24 cellular contexts compared by ENCODE assay signal in genomic region chr16:65283238-65283651, GRCh38.
DNase-seq lines count a peak whose midpoint lies in the region; ATAC-seq and TF ChIP-seq lines count a peak whose summit lies in the region.
"Had no signal": no experiment of that assay in that cellular context is flagged by ENCODE, and none has a peak within 500 bp of the region (broad histone marks: within the 10 kb centered on the region; RNA-seq: fewer than 3 reads in every experiment).

No MANE protein-coding gene starts in this region.

- no peak overlapping the region for H2AFZ ChIP-seq in mesenchymal stem cell (ENCODE audit: low read depth, low read length)

- no peak overlapping the region for H2BK5ac ChIP-seq in mesenchymal stem cell (ENCODE audit: low read depth, low read length, poor library complexity, severe bottlenecking)

- ATAC-seq in left cardiac atrium (peak; percentile 23 to 35), heart left ventricle (no peak), upper lobe of right lung (peak; percentile 40), GM21367 (IDR thresholded peaks at IDR 0.05; ENCODE audit: unreplicated experiment) (no peak)
- ATAC-seq: A549; activated CD8-positive, alpha-beta T cell treated with anti-CD3 and anti-CD28 coated beads, Interleukin-2, amount 10 ng/mL, durations not matched to agents 7 days and 5 days; stimulated activated memory B cell treated with anti-CD40 and anti-IgM and Interleukin-4, amounts not matched to agents 10 μg/mL and 1 μg/mL and 100 μg/mL, for 72 hours had no signal

- H3K27me3 ChIP-seq in heart left ventricle: no peaks in the 10 kb centered on the region
- H3K27me3 ChIP-seq in mesenchymal stem cell (ENCODE audit: control insufficient read depth in 1 of 2, insufficient read depth in 1 of 2, low read length in 2 of 2): no peaks in the 10 kb centered on the region
- no peaks in the 10 kb centered on the region for H3K27me3 ChIP-seq in upper lobe of right lung
- H3K27me3 ChIP-seq: brain microvascular endothelial cell, spleen, suprapubic skin had no signal

- peak overlapping the region in 3 of 5 experiments; percentile 29 to 75 (median 64) for H3K27ac Mint-ChIP-seq in brain
- H3K27ac Mint-ChIP-seq in activated T-cell treated with anti-CD3 and anti-CD28 coated beads, Interleukin-2, amount 50 U/mL, for 24 hours: no peak overlapping the region
- H3K27ac Mint-ChIP-seq: activated CD8-positive, alpha-beta T cell treated with anti-CD3 and anti-CD28 coated beads, Interleukin-2, amount 10 ng/mL, durations not matched to agents 7 days and 5 days; stimulated activated memory B cell treated with anti-CD40 and anti-IgM and Interleukin-4, amounts not matched to agents 10 μg/mL and 1 μg/mL and 100 μg/mL, for 72 hours had no signal

- no peak overlapping the region for H3K4me3 Mint-ChIP-seq in brain
- H3K4me3 Mint-ChIP-seq in activated T-cell treated with anti-CD3 and anti-CD28 coated beads, Interleukin-2, amount 50 U/mL, for 24 hours: no peak overlapping the region
- H3K4me3 Mint-ChIP-seq: activated CD8-positive, alpha-beta T cell treated with anti-CD3 and anti-CD28 coated beads, Interleukin-2, amount 10 ng/mL, durations not matched to agents 7 days and 5 days; stimulated activated memory B cell treated with anti-CD40 and anti-IgM and Interleukin-4, amounts not matched to agents 10 μg/mL and 1 μg/mL and 100 μg/mL, for 72 hours had no signal

- peak overlapping the region in 1 of 2 experiments; percentile 37 for H3K4ac ChIP-seq in mesenchymal stem cell (ENCODE audit: low read depth in 1 of 2, low read length in 2 of 2)

- peaks cover 49% of the 10 kb centered on the region for H3K4me1 Mint-ChIP-seq in brain
- H3K4me1 Mint-ChIP-seq in activated T-cell treated with anti-CD3 and anti-CD28 coated beads, Interleukin-2, amount 50 U/mL, for 24 hours (ENCODE audit: low read depth): no peaks in the 10 kb centered on the region
- H3K4me1 Mint-ChIP-seq: stimulated activated memory B cell treated with anti-CD40 and anti-IgM and Interleukin-4, amounts not matched to agents 10 μg/mL and 1 μg/mL and 100 μg/mL, for 72 hours had no signal

- H3K27ac ChIP-seq in heart left ventricle (no peak overlapping the region), mesenchymal stem cell (ENCODE audit: low read length, poor library complexity, severe bottlenecking) (no peak overlapping the region), upper lobe of right lung (no peak overlapping the region)
- H3K27ac ChIP-seq: A549, brain microvascular endothelial cell, coronary artery, spleen, suprapubic skin had no signal

- H3K9me3 ChIP-seq in heart left ventricle (no peaks in the 10 kb centered on the region), mesenchymal stem cell (ENCODE audit: control insufficient read depth, low read length) (no peaks in the 10 kb centered on the region), upper lobe of right lung (no peaks in the 10 kb centered on the region)
- H3K9me3 ChIP-seq: A549, spleen, suprapubic skin had no signal

- H3K4me1 ChIP-seq in heart left ventricle (peaks cover 0 to 15% (median 2%) of the 10 kb centered on the region in 12 donors), mesenchymal stem cell (ENCODE audit: control insufficient read depth, insufficient read depth, low read depth, low read length) (no peaks in the 10 kb centered on the region), upper lobe of right lung (no peaks in the 10 kb centered on the region)
- H3K4me1 ChIP-seq: A549, spleen, suprapubic skin had no signal

- WGBS in heart left ventricle, 4 donors: 29 to 40% (median 33%) methylated on average over 3 of the region's 3 CpGs
- WGBS in mesenchymal stem cell: 11% methylated on average over 3 of the region's 3 CpGs

- peak overlapping the region; percentile 39 for H4K8ac ChIP-seq in mesenchymal stem cell (ENCODE audit: low read length)

- H3K9ac ChIP-seq in mesenchymal stem cell (ENCODE audit: low read length): no peak overlapping the region

- no peak overlapping the region for H3K4me2 ChIP-seq in mesenchymal stem cell (ENCODE audit: low read length, poor library complexity, severe bottlenecking)
- H3K4me2 ChIP-seq: A549 had no signal

- no peak for TF ChIP-seq CTCF in heart left ventricle (IDR thresholded peaks at IDR 0.05)
- no peak for TF ChIP-seq CTCF in brain (conservative IDR thresholded peaks at IDR 0.05)
- no peak for TF ChIP-seq CTCF in upper lobe of right lung (IDR thresholded peaks at IDR 0.05)

- peaks cover 0 to 3% (median 0%) of the 10 kb centered on the region in 5 experiments for H3K9me3 Mint-ChIP-seq in brain
- H3K9me3 Mint-ChIP-seq in activated T-cell treated with anti-CD3 and anti-CD28 coated beads, Interleukin-2, amount 50 U/mL, for 24 hours: peaks cover 9% of the 10 kb centered on the region
- H3K9me3 Mint-ChIP-seq: stimulated activated memory B cell treated with anti-CD40 and anti-IgM and Interleukin-4, amounts not matched to agents 10 μg/mL and 1 μg/mL and 100 μg/mL, for 72 hours had no signal

- H3K4me3 ChIP-seq in heart left ventricle (no peak overlapping the region), mesenchymal stem cell (ENCODE audit: insufficient read depth in 1 of 2, low read depth in 1 of 2, low read length in 2 of 2) (no peak overlapping the region), upper lobe of right lung (no peak overlapping the region)
- H3K4me3 ChIP-seq: A549, coronary artery, spleen, suprapubic skin had no signal

- H2BK12ac ChIP-seq in mesenchymal stem cell (ENCODE audit: low read length in 2 of 2): no peak overlapping the region

- peak overlapping the region in 1 of 2 experiments; percentile 22 for H3K18ac ChIP-seq in mesenchymal stem cell (ENCODE audit: low read depth in 1 of 2, low read length in 2 of 2)

- no peaks in the 10 kb centered on the region for H3K27me3 Mint-ChIP-seq in brain
- H3K27me3 Mint-ChIP-seq in activated T-cell treated with anti-CD3 and anti-CD28 coated beads, Interleukin-2, amount 50 U/mL, for 24 hours: no peaks in the 10 kb centered on the region
- H3K27me3 Mint-ChIP-seq: stimulated activated memory B cell treated with anti-CD40 and anti-IgM and Interleukin-4, amounts not matched to agents 10 μg/mL and 1 μg/mL and 100 μg/mL, for 72 hours had no signal

- no peak overlapping the region for H2BK15ac ChIP-seq in mesenchymal stem cell (ENCODE audit: low read depth, poor library complexity, severe bottlenecking)

- intact Hi-C loops in left cardiac atrium (cut with DNase I): no loop called here
- intact Hi-C loops in heart left ventricle (cut with DNase I): no loop called here
- intact Hi-C loops in upper lobe of right lung (cut with DNase I): no loop called here

- H3K79me1 ChIP-seq in mesenchymal stem cell (replicated peaks; ENCODE audit: low read length, poor library complexity, severe bottlenecking): no peaks in the 10 kb centered on the region

- DNase-seq in left cardiac atrium (no peak), heart left ventricle (no peak), mesenchymal stem cell (no peak), upper lobe of right lung (no peak), NCI-H69 (lab: John Stamatoyannopoulos, UW) (no peak)
- DNase-seq in activated T-cell treated with anti-CD3 and anti-CD28 coated beads, Interleukin-2, amount 50 U/mL, for 24 hours: no peak
- DNase-seq: activated CD4-positive, CD25-positive, alpha-beta regulatory T cell treated with anti-CD3 and anti-CD28 coated beads, Interleukin-2, amount 50 U/mL, for 72 hours; activated CD8-positive, alpha-beta T cell treated with anti-CD3 and anti-CD28 coated beads, Interleukin-2, amount 10 ng/mL, durations not matched to agents 7 days and 5 days; activated gamma-delta T cell treated with Interleukin-2 at 50 U/mL for 16 hours; brain microvascular endothelial cell; H7; Kasumi-1; kidney; NCI-H1092; NCI-H187 treated with DMSO at 0.1 percent for 48 hours; occipital lobe; spleen; stimulated activated CD4-positive, alpha-beta T cell treated with anti-CD3 and anti-CD28 coated beads, Interleukin-4, amount 100 ng/mL, for 1 hour had no signal

- H3K14ac ChIP-seq in mesenchymal stem cell (ENCODE audit: low read length in 2 of 2): no peak overlapping the region

- peak overlapping the region; percentile 30 for H2BK120ac ChIP-seq in mesenchymal stem cell (ENCODE audit: low read depth, low read length)

- no peak overlapping the region for H2AK5ac ChIP-seq in mesenchymal stem cell (ENCODE audit: low read length, severe bottlenecking)

- no peak for TF ChIP-seq POLR2A in heart left ventricle (IDR thresholded peaks at IDR 0.05)

- H4K91ac ChIP-seq in mesenchymal stem cell (ENCODE audit: low read length): no peak overlapping the region

- H3K36me3 ChIP-seq in heart left ventricle (no peaks in the 10 kb centered on the region), mesenchymal stem cell (ENCODE audit: control insufficient read depth in 1 of 2, insufficient read depth in 2 of 2, low read depth in 1 of 2, low read length in 2 of 2) (no peaks in the 10 kb centered on the region), upper lobe of right lung (no peaks in the 10 kb centered on the region)
- H3K36me3 ChIP-seq: brain microvascular endothelial cell, spleen, suprapubic skin had no signal

- H3K36me3 Mint-ChIP-seq in brain: no peaks in the 10 kb centered on the region
- H3K36me3 Mint-ChIP-seq in activated T-cell treated with anti-CD3 and anti-CD28 coated beads, Interleukin-2, amount 50 U/mL, for 24 hours (ENCODE audit: low read depth): no peaks in the 10 kb centered on the region
- H3K36me3 Mint-ChIP-seq: stimulated activated memory B cell treated with anti-CD40 and anti-IgM and Interleukin-4, amounts not matched to agents 10 μg/mL and 1 μg/mL and 100 μg/mL, for 72 hours had no signal

- no peak overlapping the region for H3K23ac ChIP-seq in mesenchymal stem cell (ENCODE audit: low read length in 2 of 2)

Comparison
In these comparisons a context has a peak if more than half of its experiments do, and no peak if none do; other contexts are left out.
1. ATAC-seq: peak in left cardiac atrium (2 of 2) and upper lobe of right lung (single experiment); none in heart left ventricle (0 of 4) and GM21367 (single experiment).